17 cellular contexts compared by ENCODE assay signal in genomic region chr2:46173636-46174253, GRCh38.
"Had no signal": no experiment of that assay in that cellular context is flagged by ENCODE, and none has a peak within 500 bp of the region (broad histone marks: within the 10 kb centered on the region; RNA-seq: fewer than 3 reads in every experiment).

No MANE protein-coding gene starts in this region.

- H3K4me3 ChIP-seq: coronary artery, heart left ventricle, mucosa of descending colon, right atrium auricular region, tibial artery had no signal

- H3K36me3 ChIP-seq: heart left ventricle, right atrium auricular region had no signal

- H3K27ac ChIP-seq: coronary artery, heart left ventricle, right atrium auricular region, tibial artery had no signal

- H3K9me3 ChIP-seq: heart left ventricle, mucosa of descending colon, right atrium auricular region, tibial artery had no signal

- DNase-seq: effector CD4-positive, alpha-beta T cell; heart left ventricle; hypothalamus; mucosa of descending colon; naive thymus-derived CD8-positive, alpha-beta T cell; posterior cingulate gyrus; stimulated activated CD4-positive, alpha-beta T cell treated with anti-CD3 and anti-CD28 coated beads, Interleukin-15, amount 100 ng/mL, for 24 hours; stimulated activated CD4-positive, alpha-beta T cell treated with anti-CD3 and anti-CD28 coated beads, Interleukin-1b, Interleukin-23, amount 100 ng/mL, for 48 hours; stimulated activated CD4-positive, alpha-beta T cell treated with anti-CD3 and anti-CD28 coated beads, Interleukin-4, amount 100 ng/mL, for 24 hours; tibial artery had no signal

- H3K27me3 ChIP-seq: heart left ventricle, right atrium auricular region, tibial artery had no signal

- ATAC-seq: esophagus mucosa; heart left ventricle; left lobe of liver; naive thymus-derived CD8-positive, alpha-beta T cell; stimulated activated memory B cell treated with anti-CD40 and anti-IgM and Interleukin-4, amounts not matched to agents 10 μg/mL and 1 μg/mL and 100 μg/mL, for 72 hours had no signal

- FAIRE-seq: frontal cortex, islet of Langerhans had no signal
